ENCODE assay signal across 21 cellular contexts in the genomic region with DNA sequence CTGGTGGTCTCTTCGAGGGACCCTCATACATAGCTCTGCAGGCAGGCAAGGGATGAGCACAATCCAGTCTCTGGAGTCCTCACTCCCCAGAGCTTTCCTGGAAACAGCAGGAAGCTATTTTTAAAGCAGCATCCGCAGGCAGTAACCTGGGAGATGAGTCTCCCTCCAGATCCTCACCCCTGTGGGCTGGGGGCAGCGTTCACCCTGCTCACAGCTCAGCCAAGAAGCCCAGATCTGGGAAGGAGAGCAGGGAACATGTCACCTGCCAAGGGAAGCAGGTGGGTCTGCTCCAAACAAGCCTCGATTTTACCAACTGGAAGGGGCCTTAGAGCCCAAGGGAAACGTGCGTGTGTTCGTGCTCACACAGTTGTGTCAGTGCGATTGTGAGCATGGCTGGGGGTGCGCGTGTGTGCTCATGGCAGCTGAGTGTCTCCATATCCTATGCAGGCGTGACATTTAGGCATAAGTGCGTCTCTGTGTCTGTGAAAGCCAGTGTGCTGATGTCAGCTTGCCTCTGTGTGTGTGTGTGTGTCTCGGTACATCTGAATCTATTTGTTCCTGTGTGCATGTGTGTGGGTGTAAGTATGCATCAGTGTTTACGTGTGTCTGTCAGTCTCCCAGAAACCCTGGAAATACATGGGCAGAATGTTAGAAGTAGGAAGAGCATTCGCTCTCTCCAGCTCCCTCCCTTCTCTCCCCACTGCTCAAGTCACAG. TPM values are rescaled to one million over a fixed set of nuclear protein-coding genes. Genes with fewer than 3 reads are reported as not detected.
"Had no signal": no experiment of that assay in that cellular context is flagged by ENCODE, and none has a peak within 500 bp of the region (broad histone marks: within the 10 kb centered on the region; RNA-seq: fewer than 3 reads in every experiment).

No MANE protein-coding gene starts in this region.

- H3K4me1 ChIP-seq: esophagus squamous epithelium, spleen, stomach had no signal

- H3K27me3 Mint-ChIP-seq: activated CD4-positive, alpha-beta memory T cell treated with anti-CD3 and anti-CD28 coated beads for 36 hours; activated CD8-positive, alpha-beta memory T cell treated with anti-CD3 and anti-CD28 coated beads, Interleukin-2, amount 10 ng/mL, durations not matched to agents 7 days and 5 days had no signal

- H3K36me3 Mint-ChIP-seq: activated CD4-positive, alpha-beta memory T cell treated with anti-CD3 and anti-CD28 coated beads for 36 hours; activated CD8-positive, alpha-beta memory T cell treated with anti-CD3 and anti-CD28 coated beads, Interleukin-2, amount 10 ng/mL, durations not matched to agents 7 days and 5 days; activated naive CD4-positive, alpha-beta T cell treated with anti-CD3 and anti-CD28 coated beads, Interleukin-2, amount 10 ng/mL, durations not matched to agents 7 days and 5 days had no signal

- H3K4me3 Mint-ChIP-seq: activated CD4-positive, alpha-beta memory T cell treated with anti-CD3 and anti-CD28 coated beads for 36 hours; activated CD8-positive, alpha-beta memory T cell treated with anti-CD3 and anti-CD28 coated beads, Interleukin-2, amount 10 ng/mL, durations not matched to agents 7 days and 5 days; activated naive CD4-positive, alpha-beta T cell treated with anti-CD3 and anti-CD28 coated beads, Interleukin-2, amount 10 ng/mL, durations not matched to agents 7 days and 5 days; naive thymus-derived CD8-positive, alpha-beta T cell had no signal

- H3K36me3 ChIP-seq: esophagus squamous epithelium, spleen, stomach had no signal

- H3K4me3 ChIP-seq: coronary artery, esophagus squamous epithelium, spleen, stomach had no signal

- DNase-seq: activated CD4-positive, alpha-beta memory T cell treated with anti-CD3 and anti-CD28 coated beads for 36 hours; activated CD4-positive, CD25-positive, alpha-beta regulatory T cell treated with anti-CD3 and anti-CD28 coated beads, Interleukin-2, amount 50 U/mL, for 72 hours; activated CD8-positive, alpha-beta memory T cell treated with anti-CD3 and anti-CD28 coated beads, Interleukin-2, amount 10 ng/mL, durations not matched to agents 7 days and 5 days; activated naive CD4-positive, alpha-beta T cell treated with anti-CD3 and anti-CD28 coated beads, Interleukin-2, amount 10 ng/mL, durations not matched to agents 7 days and 5 days; activated T-cell treated with anti-CD3 and anti-CD28 coated beads, Interleukin-2, amount 50 U/mL, for 1 hour; effector CD4-positive, alpha-beta T cell; esophagus squamous epithelium; mesenchymal stem cell; naive thymus-derived CD8-positive, alpha-beta T cell; spleen; stomach; T-helper 9 cell had no signal

- H3K27ac ChIP-seq: coronary artery, esophagus squamous epithelium, spleen, stomach had no signal

- H3K9me3 ChIP-seq: esophagus squamous epithelium, spleen, stomach had no signal

- H3K27ac Mint-ChIP-seq: activated CD4-positive, alpha-beta memory T cell treated with anti-CD3 and anti-CD28 coated beads for 36 hours; activated CD8-positive, alpha-beta memory T cell treated with anti-CD3 and anti-CD28 coated beads, Interleukin-2, amount 10 ng/mL, durations not matched to agents 7 days and 5 days; activated naive CD4-positive, alpha-beta T cell treated with anti-CD3 and anti-CD28 coated beads, Interleukin-2, amount 10 ng/mL, durations not matched to agents 7 days and 5 days had no signal

- ATAC-seq: activated CD8-positive, alpha-beta memory T cell treated with anti-CD3 and anti-CD28 coated beads, Interleukin-2, amount 10 ng/mL, durations not matched to agents 7 days and 5 days; naive thymus-derived CD8-positive, alpha-beta T cell; sciatic nerve had no signal

- H3K4me1 Mint-ChIP-seq: activated naive CD4-positive, alpha-beta T cell treated with anti-CD3 and anti-CD28 coated beads, Interleukin-2, amount 10 ng/mL, durations not matched to agents 7 days and 5 days; naive thymus-derived CD8-positive, alpha-beta T cell had no signal

- H3K9me3 Mint-ChIP-seq: activated CD4-positive, alpha-beta memory T cell treated with anti-CD3 and anti-CD28 coated beads for 36 hours; activated naive CD4-positive, alpha-beta T cell treated with anti-CD3 and anti-CD28 coated beads, Interleukin-2, amount 10 ng/mL, durations not matched to agents 7 days and 5 days had no signal

RNA-seq across cellular contexts. Expression of gene CPLX2, which starts 40.6 kb away (rescaled TPM):
- total RNA-seq: activated CD4-positive, alpha-beta memory T cell treated with anti-CD3 and anti-CD28 coated beads for 36 hours; activated CD8-positive, alpha-beta memory T cell treated with anti-CD3 and anti-CD28 coated beads, Interleukin-2, amount 10 ng/mL, durations not matched to agents 7 days and 5 days; cardiac septum; endothelial cell of umbilical vein; fibroblast of villous mesenchyme; glomerular endothelial cell; liver; naive thymus-derived CD8-positive, alpha-beta T cell; pulmonary artery endothelial cell; sciatic nerve; spleen; ureter had no signal
